ENCODE assay signal across 1 cellular context in genomic region chr5:180803181-180804128, GRCh38.
TF ChIP-seq lines count a peak whose summit lies in the region.

No MANE protein-coding gene starts in this region.

TF ChIP-seq in HCT116, 20 proteins besides CTCF, POLR2A, EP300 and RAD21 (continued from another document):
- TF ChIP-seq, protein P1, sequence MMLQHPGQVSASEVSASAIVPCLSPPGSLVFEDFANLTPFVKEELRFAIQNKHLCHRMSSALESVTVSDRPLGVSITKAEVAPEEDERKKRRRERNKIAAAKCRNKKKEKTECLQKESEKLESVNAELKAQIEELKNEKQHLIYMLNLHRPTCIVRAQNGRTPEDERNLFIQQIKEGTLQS (IDR thresholded peaks at IDR 0.05): no peak
- TF ChIP-seq, protein P2, sequence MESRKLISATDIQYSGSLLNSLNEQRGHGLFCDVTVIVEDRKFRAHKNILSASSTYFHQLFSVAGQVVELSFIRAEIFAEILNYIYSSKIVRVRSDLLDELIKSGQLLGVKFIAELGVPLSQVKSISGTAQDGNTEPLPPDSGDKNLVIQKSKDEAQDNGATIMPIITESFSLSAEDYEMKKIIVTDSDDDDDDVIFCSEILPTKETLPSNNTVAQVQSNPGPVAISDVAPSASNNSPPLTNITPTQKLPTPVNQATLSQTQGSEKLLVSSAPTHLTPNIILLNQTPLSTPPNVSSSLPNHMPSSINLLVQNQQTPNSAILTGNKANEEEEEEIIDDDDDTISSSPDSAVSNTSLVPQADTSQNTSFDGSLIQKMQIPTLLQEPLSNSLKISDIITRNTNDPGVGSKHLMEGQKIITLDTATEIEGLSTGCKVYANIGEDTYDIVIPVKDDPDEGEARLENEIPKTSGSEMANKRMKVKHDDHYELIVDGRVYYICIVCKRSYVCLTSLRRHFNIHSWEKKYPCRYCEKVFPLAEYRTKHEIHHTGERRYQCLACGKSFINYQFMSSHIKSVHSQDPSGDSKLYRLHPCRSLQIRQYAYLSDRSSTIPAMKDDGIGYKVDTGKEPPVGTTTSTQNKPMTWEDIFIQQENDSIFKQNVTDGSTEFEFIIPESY (IDR thresholded peaks at IDR 0.05; ENCODE audit: extremely low read depth, insufficient replicate concordance, low read length): no peak
- TF ChIP-seq ZFX (IDR thresholded peaks at IDR 0.05) (no peak), SRF (IDR thresholded peaks at IDR 0.05; ENCODE audit: low read depth) (no peak), FOSL1 (IDR thresholded peaks at IDR 0.05; ENCODE audit: low read depth) (no peak), SP1 (IDR thresholded peaks at IDR 0.05; ENCODE audit: low read depth) (no peak), YY1 (IDR thresholded peaks at IDR 0.05; ENCODE audit: extremely low read depth, insufficient replicate concordance, low read depth, low read length) (no peak), SIN3A (IDR thresholded peaks at IDR 0.05; ENCODE audit: low read depth) (no peak), POLR2AphosphoS5 (IDR thresholded peaks at IDR 0.05; ENCODE audit: low read depth, low read length) (no peak), EZH2phosphoT487 (IDR thresholded peaks at IDR 0.05; ENCODE audit: borderline replicate concordance) (no peak), TCF7L2 (IDR thresholded peaks at IDR 0.05; ENCODE audit: borderline replicate concordance, extremely low read depth, insufficient read depth, insufficient read length) (no peak)
- TF ChIP-seq, protein P3, sequence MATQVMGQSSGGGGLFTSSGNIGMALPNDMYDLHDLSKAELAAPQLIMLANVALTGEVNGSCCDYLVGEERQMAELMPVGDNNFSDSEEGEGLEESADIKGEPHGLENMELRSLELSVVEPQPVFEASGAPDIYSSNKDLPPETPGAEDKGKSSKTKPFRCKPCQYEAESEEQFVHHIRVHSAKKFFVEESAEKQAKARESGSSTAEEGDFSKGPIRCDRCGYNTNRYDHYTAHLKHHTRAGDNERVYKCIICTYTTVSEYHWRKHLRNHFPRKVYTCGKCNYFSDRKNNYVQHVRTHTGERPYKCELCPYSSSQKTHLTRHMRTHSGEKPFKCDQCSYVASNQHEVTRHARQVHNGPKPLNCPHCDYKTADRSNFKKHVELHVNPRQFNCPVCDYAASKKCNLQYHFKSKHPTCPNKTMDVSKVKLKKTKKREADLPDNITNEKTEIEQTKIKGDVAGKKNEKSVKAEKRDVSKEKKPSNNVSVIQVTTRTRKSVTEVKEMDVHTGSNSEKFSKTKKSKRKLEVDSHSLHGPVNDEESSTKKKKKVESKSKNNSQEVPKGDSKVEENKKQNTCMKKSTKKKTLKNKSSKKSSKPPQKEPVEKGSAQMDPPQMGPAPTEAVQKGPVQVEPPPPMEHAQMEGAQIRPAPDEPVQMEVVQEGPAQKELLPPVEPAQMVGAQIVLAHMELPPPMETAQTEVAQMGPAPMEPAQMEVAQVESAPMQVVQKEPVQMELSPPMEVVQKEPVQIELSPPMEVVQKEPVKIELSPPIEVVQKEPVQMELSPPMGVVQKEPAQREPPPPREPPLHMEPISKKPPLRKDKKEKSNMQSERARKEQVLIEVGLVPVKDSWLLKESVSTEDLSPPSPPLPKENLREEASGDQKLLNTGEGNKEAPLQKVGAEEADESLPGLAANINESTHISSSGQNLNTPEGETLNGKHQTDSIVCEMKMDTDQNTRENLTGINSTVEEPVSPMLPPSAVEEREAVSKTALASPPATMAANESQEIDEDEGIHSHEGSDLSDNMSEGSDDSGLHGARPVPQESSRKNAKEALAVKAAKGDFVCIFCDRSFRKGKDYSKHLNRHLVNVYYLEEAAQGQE (IDR thresholded peaks at IDR 0.05; ENCODE audit: low read depth): no peak
